In genomic region chr10:52308251-52309031, GRCh38 we compare ENCODE assay signal across 9 cellular contexts. TPM values are rescaled to one million over a fixed set of nuclear protein-coding genes. Genes with fewer than 3 reads are reported as not detected.
DNase-seq lines count a peak whose midpoint lies in the region; ATAC-seq and TF ChIP-seq lines count a peak whose summit lies in the region.
"Had no signal": no experiment of that assay in that cellular context is flagged by ENCODE, and none has a peak within 500 bp of the region (broad histone marks: within the 10 kb centered on the region; RNA-seq: fewer than 3 reads in every experiment).

No MANE protein-coding gene starts in this region.

- H3K27ac ChIP-seq in RWPE1 (no peak overlapping the region), ectodermal cell (ENCODE audit: insufficient read depth, low read depth, low read length, poor library complexity, severe bottlenecking) (no peak overlapping the region), subcutaneous abdominal adipose tissue (ENCODE audit: low read depth, low read length) (no peak overlapping the region)

- H3K9me3 ChIP-seq in ES-I3 (ENCODE audit: control insufficient read depth, insufficient read depth, low read length) = no peaks in the 10 kb centered on the region
- no peaks in the 10 kb centered on the region for H3K9me3 ChIP-seq in ectodermal cell (ENCODE audit: control insufficient read depth, low read length)
- H3K9me3 ChIP-seq in subcutaneous abdominal adipose tissue (ENCODE audit: control insufficient read depth in 5 of 5, low read length in 5 of 5) = no peaks in the 10 kb centered on the region

- peaks cover 46% of the 10 kb centered on the region for H3K27me3 ChIP-seq in ectodermal cell (ENCODE audit: control insufficient read depth, insufficient read depth, low read length, poor library complexity, severe bottlenecking)
- peaks cover 4 to 12% (median 8%) of the 10 kb centered on the region in 5 donors for H3K27me3 ChIP-seq in subcutaneous abdominal adipose tissue (ENCODE audit: control insufficient read depth in 5 of 5, insufficient read depth in 4 of 5, low read length in 5 of 5)

- POLR2A ChIA-PET in RWPE1 (lab: Yijun Ruan, JAX; ENCODE audit: low non-redundant PET) = no interaction called here

- CTCF ChIA-PET in RWPE1 (lab: Yijun Ruan, JAX) = interaction anchor here (0.6 to 2.9 kb wide), 14 partner anchors 8 to 440 kb away, joined by 3 to 40 read pairs (median 3); no protein-coding TSS in a partner anchor

- no peak for TF ChIP-seq POLR2A in lower leg skin (IDR thresholded peaks at IDR 0.05)

- H3K36me3 ChIP-seq in ES-I3 (ENCODE audit: insufficient read depth, low read length) (no peaks in the 10 kb centered on the region), ectodermal cell (ENCODE audit: control insufficient read depth, insufficient read depth, low read length) (no peaks in the 10 kb centered on the region), subcutaneous abdominal adipose tissue (ENCODE audit: control insufficient read depth in 5 of 5, insufficient read depth in 5 of 5, low read length in 5 of 5) (no peaks in the 10 kb centered on the region)

- 2 to 3% methylated on average over 38 to 40 of the region's 40 CpGs for WGBS in ectodermal cell, 2 experiments
- 6 to 7% methylated on average over 40 of the region's 40 CpGs for WGBS in lower leg skin, 2 donors

- TF ChIP-seq CTCF in RWPE1 (conservative IDR thresholded peaks at IDR 0.05; ENCODE audit: low read depth) = peak; percentile 80
- TF ChIP-seq CTCF in lower leg skin (IDR thresholded peaks at IDR 0.05) = peak in 1 of 3 donors; percentile 19

- peak; percentile 89 for ATAC-seq in GM21360 (IDR thresholded peaks at IDR 0.05; ENCODE audit: unreplicated experiment)

- no peaks in the 10 kb centered on the region for H3K4me1 ChIP-seq in ES-I3 (ENCODE audit: insufficient read depth, low read length)
- no peaks in the 10 kb centered on the region for H3K4me1 ChIP-seq in ectodermal cell (ENCODE audit: control insufficient read depth, insufficient read depth, low read length)
- H3K4me1 ChIP-seq in subcutaneous abdominal adipose tissue (ENCODE audit: control insufficient read depth in 5 of 5, insufficient read depth in 5 of 5, low read length in 5 of 5) = peaks cover 0 to 12% (median 11%) of the 10 kb centered on the region in 5 donors

- DNase-seq in HK-2 (ENCODE audit: unreplicated experiment) (peak; percentile 56), RWPE1 (ENCODE audit: low spot score) (peak; percentile 73), lower leg skin (ENCODE audit: low spot score in 2 of 2) (peak; percentile 30 to 89)
- no peak for DNase-seq in activated CD4-positive, CD25-positive, alpha-beta regulatory T cell (lab: John Stamatoyannopoulos, UW)

- intact Hi-C loops in lower leg skin (cut with DNase I; ENCODE audit: low total_unique reads) = no loop called here

- H3K4me3 ChIP-seq in ectodermal cell (ENCODE audit: insufficient read depth, low read depth, low read length) = peak overlapping the region; percentile 42
- no peak overlapping the region for H3K4me3 ChIP-seq in lower leg skin (ENCODE audit: low read depth, poor library complexity, severe bottlenecking)
- H3K4me3 ChIP-seq in subcutaneous abdominal adipose tissue (ENCODE audit: low read depth in 1 of 5, low read length in 5 of 5) = peak overlapping the region; percentile 56 to 80 (median 68)

- H3K9ac ChIP-seq in ES-I3 (ENCODE audit: low read depth, low read length) = peak overlapping the region; percentile 84
- peak overlapping the region in 2 of 5 donors; percentile 41 to 75 for H3K9ac ChIP-seq in subcutaneous abdominal adipose tissue (ENCODE audit: low read length in 5 of 5)

RNA-seq across cellular contexts. Expression of gene DKK1, which starts 5.6 kb away (rescaled TPM):
- 34.7 TPM for polyA plus RNA-seq in ectodermal cell (2013, experiment 1 of 4)
- 49.9 TPM for polyA plus RNA-seq in ectodermal cell (2013, experiment 2 of 4)
- polyA plus RNA-seq in ectodermal cell (2013, experiment 3 of 4) = 45.6 TPM
- 61.7 TPM for polyA plus RNA-seq in ectodermal cell (2013, experiment 4 of 4)
- total RNA-seq in lower leg skin = 10 to 100 TPM; 27.7 to 68.9 (median 35.5) TPM
- total RNA-seq: mononuclear cell had no signal

Comparison
In these comparisons a context has a peak if more than half of its experiments do, and no peak if none do; other contexts are left out.
1. DNase-seq: peak in HK-2 (single experiment), RWPE1 (single experiment) and lower leg skin (2 of 2); none in activated CD4-positive, CD25-positive, alpha-beta regulatory T cell (0 of 4).